ENCODE assay signal across 9 cellular contexts in genomic region chr17:49362723-49363117, GRCh38. TPM values are rescaled to one million over a fixed set of nuclear protein-coding genes. Genes with fewer than 3 reads are reported as not detected.
DNase-seq lines count a peak whose midpoint lies in the region; ATAC-seq, FAIRE-seq and TF ChIP-seq lines count a peak whose summit lies in the region.
"Had no signal": no experiment of that assay in that cellular context is flagged by ENCODE, and none has a peak within 500 bp of the region (broad histone marks: within the 10 kb centered on the region; RNA-seq: fewer than 3 reads in every experiment).

No MANE protein-coding gene starts in this region.

- TF ChIP-seq EP300 in K562 (IDR thresholded peaks at IDR 0.05; ENCODE audit: low read length) = no peak

- ATAC-seq in heart right ventricle (peak in 1 of 8 donors; percentile 12), left ventricle myocardium superior (no peak), K562 (no peak), aorta (ENCODE audit: low FRiP score) (no peak), GM18873 (IDR thresholded peaks at IDR 0.05; ENCODE audit: low FRiP score, unreplicated experiment) (no peak)

- peak overlapping the region; percentile 97 for H2AFZ ChIP-seq in K562 (ENCODE audit: low read depth, low read length)

- no peak overlapping the region for H2AK5ac ChIP-seq in mesendoderm (ENCODE audit: low read length)

- TF ChIP-seq POLR2A in K562 (conservative IDR thresholded peaks at IDR 0.05) = no peak

- H4K20me1 ChIP-seq in K562 (replicated peaks; ENCODE audit: control insufficient read depth, insufficient read depth, low read length) = no peaks in the 10 kb centered on the region; the same call in 1 of the 2 replicates

- H3K27me3 ChIP-seq in heart right ventricle (no peaks in the 10 kb centered on the region), K562 (ENCODE audit: control insufficient read depth in 2 of 2, insufficient read depth in 2 of 2, low read length in 2 of 2) (no peaks in the 10 kb centered on the region), mesendoderm (ENCODE audit: insufficient read depth, low read length, poor library complexity) (no peaks in the 10 kb centered on the region), aorta (ENCODE audit: control insufficient read depth in 1 of 2, insufficient read depth in 2 of 2, low read length in 1 of 2) (no peaks in the 10 kb centered on the region)

- H3K79me2 ChIP-seq in K562 (ENCODE audit: control insufficient read depth, insufficient read depth, low read length) (peaks cover 39% of the 10 kb centered on the region), mesendoderm (ENCODE audit: control insufficient read depth, insufficient read depth, low read length) (peaks cover 23% of the 10 kb centered on the region)

- no peak overlapping the region for H4K5ac ChIP-seq in mesendoderm (ENCODE audit: low read length)

- peak overlapping the region; percentile 81 for H3K56ac ChIP-seq in mesendoderm (ENCODE audit: low read length)

- BruUV-seq in K562 (replicated peaks; lab: Mats Ljungman, UMichigan) = TSS peak; percentile 72

- 19 to 22% methylated on average over 10 of the region's 10 CpGs for WGBS in heart right ventricle, 2 donors
- 14% methylated on average over 9 of the region's 10 CpGs for WGBS in K562 (ENCODE audit: insufficient coverage, low coverage, missing lambda C conversion rate)
- WGBS in mesendoderm (ENCODE audit: extremely low coverage, insufficient coverage, low lambda C conversion rate) = no CpG with 5 or more reads among the region's 10 CpGs
- 21% methylated on average over 10 of the region's 10 CpGs for WGBS in aorta, 2 donors

- no peak for FAIRE-seq in K562 (lab: Jason Lieb, UNC)
- FAIRE-seq: colon had no signal

- peak overlapping the region; percentile 81 for H3K4me2 ChIP-seq in K562 (ENCODE audit: insufficient read depth, low read length)
- H3K4me2 ChIP-seq in mesendoderm (ENCODE audit: low read length) = peak overlapping the region; percentile 79

- CTCF ChIA-PET in K562 (lab: Yijun Ruan, JAX; ENCODE audit: low intra/inter-chr PET ratio) = interaction anchor here (0.6 kb wide), 1 partner anchor 337 kb away, joined by 3 read pairs; no protein-coding TSS in a partner anchor

- POLR2A ChIA-PET in K562 (lab: Yijun Ruan, JAX) = interaction anchor here (2.2 kb wide), 1 partner anchor 8 kb away, joined by 7 read pairs; no protein-coding TSS in a partner anchor

- no peak overlapping the region for H3K23ac ChIP-seq in mesendoderm (ENCODE audit: low read length)

- TF ChIP-seq RAD21 in K562 (CRISPR knock-in tag; conservative IDR thresholded peaks at IDR 0.05 in 1 of 2, IDR thresholded peaks at IDR 0.05 in 1 of 2) = no peak

- H3K36me3 ChIP-seq in heart right ventricle (no peaks in the 10 kb centered on the region), K562 (ENCODE audit: control insufficient read depth, insufficient read depth, low read length) (no peaks in the 10 kb centered on the region), mesendoderm (ENCODE audit: control insufficient read depth, insufficient read depth, low read length) (no peaks in the 10 kb centered on the region), aorta (ENCODE audit: control insufficient read depth in 1 of 2, insufficient read depth in 2 of 2, low read length in 1 of 2) (no peaks in the 10 kb centered on the region)

- peak overlapping the region; percentile 52 for H3K18ac ChIP-seq in mesendoderm (ENCODE audit: low read length)

- no peaks in the 10 kb centered on the region for H3K9me1 ChIP-seq in K562 (ENCODE audit: control insufficient read depth, insufficient read depth, low read length)

- peaks cover 0 to 41% (median 34%) of the 10 kb centered on the region in 9 donors for H3K4me1 ChIP-seq in heart right ventricle
- peaks cover 15 to 40% of the 10 kb centered on the region in 2 experiments; a peak in 4 of 5 replicates for H3K4me1 ChIP-seq in K562 (replicated peaks in 1 of 2; ENCODE audit: control insufficient read depth in 2 of 2, insufficient read depth in 2 of 2, low read length in 2 of 2)
- H3K4me1 ChIP-seq in mesendoderm (ENCODE audit: control insufficient read depth, low read depth, low read length) = no peaks in the 10 kb centered on the region
- H3K4me1 ChIP-seq in aorta (ENCODE audit: control insufficient read depth in 1 of 2, insufficient read depth in 2 of 2, low read length in 2 of 2) = peaks cover 0 to 3% of the 10 kb centered on the region in 2 donors

- H4K8ac ChIP-seq in mesendoderm (ENCODE audit: low read depth, low read length) = peak overlapping the region; percentile 91

- in situ Hi-C loops in K562 (cut with MboI) = no loop called here

- no peak overlapping the region for H3K4ac ChIP-seq in mesendoderm (ENCODE audit: low read depth, low read length)

- H3K9ac ChIP-seq in K562 (ENCODE audit: insufficient read depth in 1 of 2, low read depth in 2 of 2, low read length in 2 of 2) (peak overlapping the region; percentile 21 to 84; a peak in 3 of 4 replicates), mesendoderm (ENCODE audit: low read length) (peak overlapping the region; percentile 77)

- H3K4me3 ChIP-seq in heart right ventricle (peak overlapping the region; percentile 82 to 100 (median 94)), K562 (peak overlapping the region; percentile 86), mesendoderm (ENCODE audit: low read length) (peak overlapping the region; percentile 7), aorta (ENCODE audit: low read length in 2 of 2) (peak overlapping the region; percentile 55 to 89)

- no peak for DNase-seq in heart right ventricle
- no peak for DNase-seq in left ventricle myocardium superior
- no peak for DNase-seq in K562 (ENCODE audit: extremely low read depth in 1 of 4, low spot score in 3 of 4)
- DNase-seq in mesendoderm = no peak
- DNase-seq in aorta = no peak
- DNase-seq in stimulated activated CD4-positive, alpha-beta T cell treated with anti-CD3 and anti-CD28 coated beads, Interleukin-2, amount 100 ng/mL, for 24 hours = no peak
- no peak for DNase-seq in LoVo (ENCODE audit: low spot score)

- H2BK120ac ChIP-seq in mesendoderm (ENCODE audit: low read depth, low read length) = no peak overlapping the region

- H3K9me3 ChIP-seq in heart right ventricle (no peaks in the 10 kb centered on the region), K562 (replicated peaks; ENCODE audit: control insufficient read depth, insufficient read depth, low read depth, low read length) (no peaks in the 10 kb centered on the region), aorta (ENCODE audit: control insufficient read depth, low read length) (no peaks in the 10 kb centered on the region)

- H3K27ac ChIP-seq in heart right ventricle (peak overlapping the region in 9 of 10 donors; percentile 74 to 95 (median 93)), K562 (ENCODE audit: extremely low read depth, low read depth, low read length) (peak overlapping the region; percentile 70), mesendoderm (ENCODE audit: low read depth, low read length) (peak overlapping the region; percentile 43), aorta (ENCODE audit: low read depth in 1 of 2, low read length in 2 of 2) (peak overlapping the region in 1 of 2 donors; percentile 5)

- no peak for TF ChIP-seq CTCF in heart right ventricle (IDR thresholded peaks at IDR 0.05)
- TF ChIP-seq CTCF in K562 (IDR thresholded peaks at IDR 0.05 in 2 of 3, conservative IDR thresholded peaks at IDR 0.05 in 1 of 3; ENCODE audit: insufficient read depth in 2 of 3, low read depth in 1 of 3, low read length in 3 of 3) = no peak

- intact Hi-C loops in heart right ventricle (cut with DNase I) = loop anchor here in 4 of 10 donors (5.0 to 10.0 kb wide), 2 partner anchors 45 to 48 kb away; no protein-coding TSS in a partner anchor
- intact Hi-C loops in left ventricle myocardium superior (cut with micrococcal nuclease) = no loop called here
- intact Hi-C loops in K562 (cut with micrococcal nuclease) = no loop called here
- intact Hi-C loops in aorta (cut with DNase I) = loop anchor here in 1 of 2 donors (1.0 to 5.0 kb wide), 2 partner anchors 33 to 45 kb away; no protein-coding TSS in a partner anchor

- H2BK5ac ChIP-seq in mesendoderm (ENCODE audit: low read length) = no peak overlapping the region

- H2BK15ac ChIP-seq in mesendoderm (replicated peaks; ENCODE audit: low read depth) = no peak overlapping the region

- H3K79me1 ChIP-seq in mesendoderm (ENCODE audit: low read length) = peaks cover 11% of the 10 kb centered on the region

RNA-seq across cellular contexts. Expression of gene ZNF652, which starts 0.7 kb away (rescaled TPM):
- 10 to 100 TPM; 16.0 to 23.8 (median 19.6) TPM for total RNA-seq in heart right ventricle
- 10 to 100 TPM in 1 of 2 donors, 1 to 10 TPM in 1; 5.2 to 35.6 TPM for polyA plus RNA-seq in heart right ventricle
- 19.2 TPM for total RNA-seq in left ventricle myocardium superior
- total RNA-seq in K562 (2011; cell fraction: chromatin; rRNA removed; ENCODE audit: low replicate concordance) = 8.2 and 25.2 TPM in 2 replicates
- total RNA-seq in K562 (2011; cell fraction: nucleolus; rRNA removed) = 5.3 and 8.6 TPM in 2 replicates
- 14.1 and 23.3 TPM in 2 replicates for total RNA-seq in K562 (2011; cell fraction: nucleoplasm; rRNA removed)
- 6.9 and 9.7 TPM in 2 replicates for total RNA-seq in K562 (2014; rRNA removed)
- total RNA-seq in K562 (2014; rRNA removed; fragmentation: Illumina TruSeq; extraction: Trizol) = 13.0 and 13.1 TPM in 2 replicates
- 15.5 and 15.8 TPM in 2 replicates for total RNA-seq in K562 (2015; rRNA removed; fragmentation: Illumina TruSeq; extraction: Trizol)
- 12.9 and 15.2 TPM in 2 replicates for total RNA-seq in K562 (2021)
- 8.6 and 13.3 TPM in 2 replicates for polyA plus RNA-seq in K562 (2011; rRNA removed)
- polyA plus RNA-seq in K562 (2011; cell fraction: cytosol; rRNA removed) = 3.4 and 8.5 TPM in 2 replicates
- 6.3 and 11.5 TPM in 2 replicates for polyA plus RNA-seq in K562 (2011; cell fraction: nucleus; rRNA removed)
- polyA plus RNA-seq in K562 (2012) = 3.9 and 4.3 TPM in 2 replicates
- polyA plus RNA-seq in K562 (2014; fragmentation: Illumina TruSeq; extraction: Trizol) = 4.8 and 5.2 TPM in 2 replicates
- polyA plus RNA-seq in K562 (2014; fragmentation: Nextera tagmentation; extraction: Ambion mirVana) = 1 to 10 TPM; 6.1 to 7.8 TPM
- polyA plus RNA-seq in K562 (2014; rRNA removed) = 4.7 and 5.1 TPM in 2 replicates
- 33.6 and 48.2 TPM in 2 replicates for polyA minus RNA-seq in K562 (2011; rRNA and poly(A)+ RNA removed)
- 17.8 and 20.3 TPM in 2 replicates for polyA minus RNA-seq in K562 (2011; cell fraction: cytosol; rRNA and poly(A)+ RNA removed)
- polyA minus RNA-seq in K562 (2011; cell fraction: nucleus; rRNA and poly(A)+ RNA removed) = 4.7 and 12.3 TPM in 2 replicates
- 13.3 TPM for polyA plus RNA-seq in mesendoderm (2013, experiment 1 of 2)
- 12.8 TPM for polyA plus RNA-seq in mesendoderm (2013, experiment 2 of 2)
- 10 to 100 TPM; 41.0 to 52.8 TPM for total RNA-seq in aorta
- 10 to 100 TPM in 1 of 2 donors, 1 to 10 TPM in 1; 7.5 to 12.4 TPM for polyA plus RNA-seq in aorta

RNA-seq across cellular contexts. Expression of gene PHB1, which starts 52.0 kb away (rescaled TPM):
- total RNA-seq in heart right ventricle (100 to 1,000 TPM; 187 to 249 (median 215) TPM), left ventricle myocardium superior (245 TPM), K562 (2014; rRNA removed) (252 and 320 TPM in 2 replicates), K562 (2014; rRNA removed; fragmentation: Illumina TruSeq; extraction: Trizol) (307 and 349 TPM in 2 replicates), K562 (2015; rRNA removed; fragmentation: Illumina TruSeq; extraction: Trizol) (259 and 265 TPM in 2 replicates), K562 (2021) (447 and 460 TPM in 2 replicates), aorta (10 to 100 TPM; 73.2 to 76.0 TPM)
- polyA plus RNA-seq in heart right ventricle (100 to 1,000 TPM; 107 to 317 TPM), K562 (2011; rRNA removed) (818 and 879 TPM in 2 replicates), K562 (2014; fragmentation: Illumina TruSeq; extraction: Trizol) (486 and 570 TPM in 2 replicates), K562 (2014; fragmentation: Nextera tagmentation; extraction: Ambion mirVana) (100 to 1,000 TPM; 191 to 412 TPM), K562 (2014; rRNA removed) (322 and 377 TPM in 2 replicates), aorta (10 to 100 TPM; 67.9 to 91.3 TPM)
- 85.2 and 139 TPM in 2 replicates for total RNA-seq in K562 (2011; cell fraction: chromatin; rRNA removed; ENCODE audit: low replicate concordance)
- 115 and 129 TPM in 2 replicates for total RNA-seq in K562 (2011; cell fraction: nucleolus; rRNA removed)
- total RNA-seq in K562 (2011; cell fraction: nucleoplasm; rRNA removed) = 138 and 143 TPM in 2 replicates
- polyA plus RNA-seq in K562 (2011; cell fraction: cytosol; rRNA removed) = 709 and 767 TPM in 2 replicates
- 244 and 297 TPM in 2 replicates for polyA plus RNA-seq in K562 (2011; cell fraction: nucleus; rRNA removed)
- polyA plus RNA-seq in K562 (2012) = 257 and 546 TPM in 2 replicates
- polyA minus RNA-seq in K562 (2011; rRNA and poly(A)+ RNA removed) = 533 and 763 TPM in 2 replicates
- polyA minus RNA-seq in K562 (2011; cell fraction: cytosol; rRNA and poly(A)+ RNA removed) = 146 and 192 TPM in 2 replicates
- polyA minus RNA-seq in K562 (2011; cell fraction: nucleus; rRNA and poly(A)+ RNA removed) = 40.4 and 68.0 TPM in 2 replicates
- 209 TPM for polyA plus RNA-seq in mesendoderm (2013, experiment 1 of 2)
- polyA plus RNA-seq in mesendoderm (2013, experiment 2 of 2) = 211 TPM

Comparison
In these comparisons a context has a peak if more than half of its experiments do, and no peak if none do; other contexts are left out.
1. H3K4me3 ChIP-seq: peak in every context shown above with its lines; median percentile 94 in heart right ventricle; 86 in K562; 72 in aorta; 7 in mesendoderm.